ENCODE assay signal across 28 cellular contexts in genomic region chr3:106577241-106577640, GRCh38.
"Had no signal": no experiment of that assay in that cellular context is flagged by ENCODE, and none has a peak within 500 bp of the region (broad histone marks: within the 10 kb centered on the region; RNA-seq: fewer than 3 reads in every experiment).

No MANE protein-coding gene starts in this region.

- H3K4me3 ChIP-seq: body of pancreas, breast epithelium, SJCRH30, SK-N-MC had no signal

- H3K27ac ChIP-seq: body of pancreas, breast epithelium, SJCRH30, SK-N-MC, WERI-Rb-1 had no signal

- H3K27me3 ChIP-seq: body of pancreas, breast epithelium, SJCRH30 had no signal

- H3K4me1 ChIP-seq: body of pancreas, breast epithelium, SJCRH30 had no signal

- DNase-seq: activated CD4-positive, alpha-beta memory T cell treated with anti-CD3 and anti-CD28 coated beads, Interleukin-2, amount 10 ng/mL, durations not matched to agents 7 days and 5 days; activated CD4-positive, alpha-beta T cell treated with anti-CD3 and anti-CD28 coated beads for 1 hour; activated CD4-positive, alpha-beta T cell treated with anti-CD3 and anti-CD28 coated beads for 48 hours; activated CD4-positive, CD25-positive, alpha-beta regulatory T cell; activated CD8-positive, alpha-beta memory T cell treated with anti-CD3 and anti-CD28 coated beads for 24 hours; activated CD8-positive, alpha-beta memory T cell treated with anti-CD3 and anti-CD28 coated beads, Interleukin-2, amount 10 ng/mL, durations not matched to agents 7 days and 5 days; activated CD8-positive, alpha-beta memory T cell treated with anti-CD3 and anti-CD28 coated beads, Interleukin-2, amount 50 U/mL, for 48 hours; activated effector memory CD4-positive, alpha-beta T cell treated with Interleukin-2 at 50 U/mL for 16 hours; activated naive CD4-positive, alpha-beta T cell treated with anti-CD3 and anti-CD28 coated beads, Interleukin-2, amount 50 U/mL, for 16 hours; activated naive CD8-positive, alpha-beta T cell treated with anti-CD3 and anti-CD28 coated beads for 36 hours; activated T-cell treated with anti-CD3 and anti-CD28 coated beads, Interleukin-2, amount 50 U/mL, for 48 hours; body of pancreas; Karpas-422; KBM-7; NCI-H1105; NCI-H1417 treated with DMSO at 0.1 percent for 48 hours; NCI-H187 treated with DMSO at 0.1 percent for 48 hours; NCI-H2081; NCI-H345; NCI-H526; NCI-H748 treated with DMSO at 0.1 percent for 48 hours; OCI-M1; SHP77; SJCRH30; T1000; WERI-Rb-1 had no signal

- H3K36me3 Mint-ChIP-seq: activated naive CD8-positive, alpha-beta T cell treated with anti-CD3 and anti-CD28 coated beads for 36 hours had no signal

- H3K36me3 ChIP-seq: breast epithelium, SJCRH30, WERI-Rb-1 had no signal

- H3K4me3 Mint-ChIP-seq: activated CD4-positive, alpha-beta memory T cell treated with anti-CD3 and anti-CD28 coated beads, Interleukin-2, amount 10 ng/mL, durations not matched to agents 7 days and 5 days; activated CD8-positive, alpha-beta memory T cell treated with anti-CD3 and anti-CD28 coated beads, Interleukin-2, amount 10 ng/mL, durations not matched to agents 7 days and 5 days; activated naive CD8-positive, alpha-beta T cell treated with anti-CD3 and anti-CD28 coated beads for 36 hours had no signal

- H3K9me3 ChIP-seq: body of pancreas, breast epithelium, SJCRH30 had no signal

- H3K27ac Mint-ChIP-seq: activated CD4-positive, alpha-beta memory T cell treated with anti-CD3 and anti-CD28 coated beads, Interleukin-2, amount 10 ng/mL, durations not matched to agents 7 days and 5 days; activated CD8-positive, alpha-beta memory T cell treated with anti-CD3 and anti-CD28 coated beads, Interleukin-2, amount 10 ng/mL, durations not matched to agents 7 days and 5 days; activated naive CD8-positive, alpha-beta T cell treated with anti-CD3 and anti-CD28 coated beads for 36 hours had no signal

- H3K4me1 Mint-ChIP-seq: activated CD4-positive, alpha-beta memory T cell treated with anti-CD3 and anti-CD28 coated beads, Interleukin-2, amount 10 ng/mL, durations not matched to agents 7 days and 5 days; activated CD8-positive, alpha-beta memory T cell treated with anti-CD3 and anti-CD28 coated beads, Interleukin-2, amount 10 ng/mL, durations not matched to agents 7 days and 5 days had no signal

- H3K9me3 Mint-ChIP-seq: activated CD4-positive, alpha-beta memory T cell treated with anti-CD3 and anti-CD28 coated beads, Interleukin-2, amount 10 ng/mL, durations not matched to agents 7 days and 5 days; activated naive CD8-positive, alpha-beta T cell treated with anti-CD3 and anti-CD28 coated beads for 36 hours had no signal

- H3K27me3 Mint-ChIP-seq: activated CD4-positive, alpha-beta memory T cell treated with anti-CD3 and anti-CD28 coated beads, Interleukin-2, amount 10 ng/mL, durations not matched to agents 7 days and 5 days; activated CD8-positive, alpha-beta memory T cell treated with anti-CD3 and anti-CD28 coated beads, Interleukin-2, amount 10 ng/mL, durations not matched to agents 7 days and 5 days; activated naive CD8-positive, alpha-beta T cell treated with anti-CD3 and anti-CD28 coated beads for 36 hours had no signal
